ENCODE assay signal across 26 cellular contexts in the genomic region with DNA sequence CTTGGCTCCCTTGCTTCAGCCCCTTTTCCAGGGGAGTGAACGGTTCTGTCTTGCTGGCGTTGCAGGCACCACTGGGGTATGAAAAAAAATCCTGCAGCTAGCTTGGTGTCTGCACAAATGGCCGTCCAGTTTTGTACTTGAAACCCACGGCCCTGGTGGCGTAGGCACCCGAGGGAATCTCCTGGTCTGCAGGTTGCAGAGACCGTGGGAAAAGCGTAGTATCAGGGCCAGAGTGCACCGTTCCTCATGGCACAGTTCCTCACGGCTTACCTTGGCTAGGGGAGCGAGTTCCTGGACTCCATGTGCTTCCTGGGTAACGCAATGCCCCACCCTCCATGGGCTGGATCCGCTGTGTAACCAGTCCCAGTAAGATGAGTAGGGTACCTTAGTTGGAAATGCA.
"Had no signal": no experiment of that assay in that cellular context is flagged by ENCODE, and none has a peak within 500 bp of the region (broad histone marks: within the 10 kb centered on the region; RNA-seq: fewer than 3 reads in every experiment).

No MANE protein-coding gene starts in this region.

- H3K36me3 ChIP-seq: stomach, suprapubic skin, thoracic aorta, thyroid gland, tibial artery, tibial nerve, transverse colon, upper lobe of left lung, upper lobe of right lung, uterus, vagina had no signal

- FAIRE-seq: urothelium cell line had no signal

- H3K27me3 ChIP-seq: stomach, suprapubic skin, testis, thyroid gland, tibial artery, tibial nerve, transverse colon, upper lobe of left lung, upper lobe of right lung, uterus had no signal

- H3K4me3 ChIP-seq: stomach, suprapubic skin, testis, thoracic aorta, thyroid gland, tibial artery, tibial nerve, transverse colon, upper lobe of left lung, upper lobe of right lung, uterus, vagina had no signal

- H3K4me1 ChIP-seq: testis, thyroid gland, upper lobe of left lung, upper lobe of right lung, uterus had no signal

- H3K27ac ChIP-seq: stomach, suprapubic skin, testis, thoracic aorta, thyroid gland, tibial artery, tibial nerve, transverse colon, upper lobe of left lung, upper lobe of right lung, uterus, vagina had no signal

- ATAC-seq: stimulated activated effector memory CD8-positive, alpha-beta T cell treated with anti-CD3 and anti-CD28 coated beads, Interleukin-12 subunit alpha, Interleukin-12 subunit beta, amount 100 ng/mL, for 72 hours; stimulated activated memory B cell treated with anti-CD40 and anti-IgM and Interleukin-4, amounts not matched to agents 10 μg/mL and 1 μg/mL and 100 μg/mL, for 72 hours; stimulated activated naive B cell treated with anti-CD40 and anti-IgM and Interleukin-4, amounts not matched to agents 10 μg/mL and 1 μg/mL and 100 μg/mL, for 72 hours; stimulated activated naive CD8-positive, alpha-beta T cell treated with anti-CD3 and anti-CD28 coated beads, Interleukin-15, amount 100 ng/mL, for 72 hours; stimulated activated naive CD8-positive, alpha-beta T cell treated with anti-CD3 and anti-CD28 coated beads, Interleukin-15, Interleukin-2, amounts not matched to agents 100 U/mL and 50 U/mL, for 24 hours; upper lobe of right lung had no signal

- H3K9me3 ChIP-seq: stomach, suprapubic skin, testis, thoracic aorta, thyroid gland, tibial artery, tibial nerve, transverse colon, upper lobe of left lung, upper lobe of right lung, uterus, vagina had no signal

- DNase-seq: stimulated activated CD4-positive, alpha-beta T cell treated with anti-CD3 and anti-CD28 coated beads, Interleukin-2, amount 100 ng/mL, for 48 hours; stimulated activated CD4-positive, alpha-beta T cell treated with anti-CD3 and anti-CD28 coated beads, Interleukin-4, amount 100 ng/mL, for 1 hour; stimulated activated CD4-positive, alpha-beta T cell treated with anti-CD3 and anti-CD28 coated beads, Interleukin-4, amount 100 ng/mL, for 24 hours; stimulated activated CD4-positive, alpha-beta T cell treated with anti-CD3 and anti-CD28 coated beads, Interleukin-4, amount 100 ng/mL, for 4 hours; stimulated activated CD8-positive, alpha-beta memory T cell treated with anti-CD3 and anti-CD28 coated beads, Interleukin-4, amount 100 ng/mL, for 48 hours; stimulated activated naive B cell treated with anti-CD40 and anti-IgM and Interleukin-4, amounts not matched to agents 10 μg/mL and 1 μg/mL and 100 μg/mL, for 72 hours; stimulated activated naive CD4-positive, alpha-beta T cell; stimulated activated naive CD4-positive, alpha-beta T cell treated with Interleukin-2 at 50 U/mL for 16 hours; stimulated activated naive CD8-positive, alpha-beta T cell treated with anti-CD3 and anti-CD28 coated beads, Interleukin-15, amount 100 ng/mL, for 72 hours; stimulated activated naive CD8-positive, alpha-beta T cell treated with anti-CD3 and anti-CD28 coated beads, Interleukin-15, Interleukin-2, amounts not matched to agents 100 U/mL and 50 U/mL, for 24 hours; stomach; substantia nigra; testis; thyroid gland; tibial artery; transverse colon; upper lobe of left lung; upper lobe of right lung; uterus had no signal
